Comparison of ENCODE assay signal across 1 cellular context in the genomic region with DNA sequence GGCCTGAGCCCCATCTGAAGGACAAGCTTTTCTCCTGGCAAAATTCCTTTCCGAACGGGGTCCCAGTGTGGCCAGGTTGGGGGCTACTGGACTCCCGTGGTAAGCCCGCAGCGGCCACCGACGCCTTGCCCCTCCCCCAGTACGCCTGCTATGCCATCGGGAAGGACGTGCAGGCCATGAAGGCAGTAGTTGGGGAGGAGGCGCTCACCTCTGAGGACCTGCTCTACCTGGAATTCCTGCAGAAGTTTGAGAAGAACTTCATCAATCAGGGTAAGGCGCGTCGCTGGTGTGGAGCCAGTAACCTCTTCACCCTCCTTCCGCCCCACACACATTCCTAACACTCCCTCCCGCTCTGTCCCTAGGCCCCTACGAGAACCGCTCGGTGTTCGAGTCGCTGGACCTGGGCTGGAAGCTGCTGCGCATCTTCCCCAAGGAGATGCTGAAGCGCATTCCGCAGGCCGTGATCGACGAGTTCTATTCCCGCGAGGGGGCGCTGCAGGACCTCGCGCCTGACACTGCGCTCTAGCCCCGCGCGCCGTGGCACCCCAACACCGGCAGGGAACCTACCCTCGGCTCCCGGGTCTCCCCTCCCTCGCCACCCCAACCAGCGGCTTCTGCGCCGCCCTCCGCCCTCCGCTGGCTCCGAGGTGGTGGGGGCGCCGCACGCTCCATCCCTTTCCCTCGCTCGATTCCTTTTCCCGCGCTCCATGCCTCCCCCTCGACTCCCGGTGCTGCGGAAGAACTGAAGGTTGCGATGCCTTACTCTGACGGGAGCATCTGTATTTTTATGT.
TF ChIP-seq lines count a peak whose summit lies in the region.

No MANE protein-coding gene starts in this region.

TF ChIP-seq in K562, 482 proteins besides CTCF, POLR2A, EP300 and RAD21 (continued from another document):
- TF ChIP-seq, protein P1, sequence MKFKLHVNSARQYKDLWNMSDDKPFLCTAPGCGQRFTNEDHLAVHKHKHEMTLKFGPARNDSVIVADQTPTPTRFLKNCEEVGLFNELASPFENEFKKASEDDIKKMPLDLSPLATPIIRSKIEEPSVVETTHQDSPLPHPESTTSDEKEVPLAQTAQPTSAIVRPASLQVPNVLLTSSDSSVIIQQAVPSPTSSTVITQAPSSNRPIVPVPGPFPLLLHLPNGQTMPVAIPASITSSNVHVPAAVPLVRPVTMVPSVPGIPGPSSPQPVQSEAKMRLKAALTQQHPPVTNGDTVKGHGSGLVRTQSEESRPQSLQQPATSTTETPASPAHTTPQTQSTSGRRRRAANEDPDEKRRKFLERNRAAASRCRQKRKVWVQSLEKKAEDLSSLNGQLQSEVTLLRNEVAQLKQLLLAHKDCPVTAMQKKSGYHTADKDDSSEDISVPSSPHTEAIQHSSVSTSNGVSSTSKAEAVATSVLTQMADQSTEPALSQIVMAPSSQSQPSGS (CRISPR knock-in tag; IDR thresholded peaks at IDR 0.05), result no peak
- TF ChIP-seq, protein P2, sequence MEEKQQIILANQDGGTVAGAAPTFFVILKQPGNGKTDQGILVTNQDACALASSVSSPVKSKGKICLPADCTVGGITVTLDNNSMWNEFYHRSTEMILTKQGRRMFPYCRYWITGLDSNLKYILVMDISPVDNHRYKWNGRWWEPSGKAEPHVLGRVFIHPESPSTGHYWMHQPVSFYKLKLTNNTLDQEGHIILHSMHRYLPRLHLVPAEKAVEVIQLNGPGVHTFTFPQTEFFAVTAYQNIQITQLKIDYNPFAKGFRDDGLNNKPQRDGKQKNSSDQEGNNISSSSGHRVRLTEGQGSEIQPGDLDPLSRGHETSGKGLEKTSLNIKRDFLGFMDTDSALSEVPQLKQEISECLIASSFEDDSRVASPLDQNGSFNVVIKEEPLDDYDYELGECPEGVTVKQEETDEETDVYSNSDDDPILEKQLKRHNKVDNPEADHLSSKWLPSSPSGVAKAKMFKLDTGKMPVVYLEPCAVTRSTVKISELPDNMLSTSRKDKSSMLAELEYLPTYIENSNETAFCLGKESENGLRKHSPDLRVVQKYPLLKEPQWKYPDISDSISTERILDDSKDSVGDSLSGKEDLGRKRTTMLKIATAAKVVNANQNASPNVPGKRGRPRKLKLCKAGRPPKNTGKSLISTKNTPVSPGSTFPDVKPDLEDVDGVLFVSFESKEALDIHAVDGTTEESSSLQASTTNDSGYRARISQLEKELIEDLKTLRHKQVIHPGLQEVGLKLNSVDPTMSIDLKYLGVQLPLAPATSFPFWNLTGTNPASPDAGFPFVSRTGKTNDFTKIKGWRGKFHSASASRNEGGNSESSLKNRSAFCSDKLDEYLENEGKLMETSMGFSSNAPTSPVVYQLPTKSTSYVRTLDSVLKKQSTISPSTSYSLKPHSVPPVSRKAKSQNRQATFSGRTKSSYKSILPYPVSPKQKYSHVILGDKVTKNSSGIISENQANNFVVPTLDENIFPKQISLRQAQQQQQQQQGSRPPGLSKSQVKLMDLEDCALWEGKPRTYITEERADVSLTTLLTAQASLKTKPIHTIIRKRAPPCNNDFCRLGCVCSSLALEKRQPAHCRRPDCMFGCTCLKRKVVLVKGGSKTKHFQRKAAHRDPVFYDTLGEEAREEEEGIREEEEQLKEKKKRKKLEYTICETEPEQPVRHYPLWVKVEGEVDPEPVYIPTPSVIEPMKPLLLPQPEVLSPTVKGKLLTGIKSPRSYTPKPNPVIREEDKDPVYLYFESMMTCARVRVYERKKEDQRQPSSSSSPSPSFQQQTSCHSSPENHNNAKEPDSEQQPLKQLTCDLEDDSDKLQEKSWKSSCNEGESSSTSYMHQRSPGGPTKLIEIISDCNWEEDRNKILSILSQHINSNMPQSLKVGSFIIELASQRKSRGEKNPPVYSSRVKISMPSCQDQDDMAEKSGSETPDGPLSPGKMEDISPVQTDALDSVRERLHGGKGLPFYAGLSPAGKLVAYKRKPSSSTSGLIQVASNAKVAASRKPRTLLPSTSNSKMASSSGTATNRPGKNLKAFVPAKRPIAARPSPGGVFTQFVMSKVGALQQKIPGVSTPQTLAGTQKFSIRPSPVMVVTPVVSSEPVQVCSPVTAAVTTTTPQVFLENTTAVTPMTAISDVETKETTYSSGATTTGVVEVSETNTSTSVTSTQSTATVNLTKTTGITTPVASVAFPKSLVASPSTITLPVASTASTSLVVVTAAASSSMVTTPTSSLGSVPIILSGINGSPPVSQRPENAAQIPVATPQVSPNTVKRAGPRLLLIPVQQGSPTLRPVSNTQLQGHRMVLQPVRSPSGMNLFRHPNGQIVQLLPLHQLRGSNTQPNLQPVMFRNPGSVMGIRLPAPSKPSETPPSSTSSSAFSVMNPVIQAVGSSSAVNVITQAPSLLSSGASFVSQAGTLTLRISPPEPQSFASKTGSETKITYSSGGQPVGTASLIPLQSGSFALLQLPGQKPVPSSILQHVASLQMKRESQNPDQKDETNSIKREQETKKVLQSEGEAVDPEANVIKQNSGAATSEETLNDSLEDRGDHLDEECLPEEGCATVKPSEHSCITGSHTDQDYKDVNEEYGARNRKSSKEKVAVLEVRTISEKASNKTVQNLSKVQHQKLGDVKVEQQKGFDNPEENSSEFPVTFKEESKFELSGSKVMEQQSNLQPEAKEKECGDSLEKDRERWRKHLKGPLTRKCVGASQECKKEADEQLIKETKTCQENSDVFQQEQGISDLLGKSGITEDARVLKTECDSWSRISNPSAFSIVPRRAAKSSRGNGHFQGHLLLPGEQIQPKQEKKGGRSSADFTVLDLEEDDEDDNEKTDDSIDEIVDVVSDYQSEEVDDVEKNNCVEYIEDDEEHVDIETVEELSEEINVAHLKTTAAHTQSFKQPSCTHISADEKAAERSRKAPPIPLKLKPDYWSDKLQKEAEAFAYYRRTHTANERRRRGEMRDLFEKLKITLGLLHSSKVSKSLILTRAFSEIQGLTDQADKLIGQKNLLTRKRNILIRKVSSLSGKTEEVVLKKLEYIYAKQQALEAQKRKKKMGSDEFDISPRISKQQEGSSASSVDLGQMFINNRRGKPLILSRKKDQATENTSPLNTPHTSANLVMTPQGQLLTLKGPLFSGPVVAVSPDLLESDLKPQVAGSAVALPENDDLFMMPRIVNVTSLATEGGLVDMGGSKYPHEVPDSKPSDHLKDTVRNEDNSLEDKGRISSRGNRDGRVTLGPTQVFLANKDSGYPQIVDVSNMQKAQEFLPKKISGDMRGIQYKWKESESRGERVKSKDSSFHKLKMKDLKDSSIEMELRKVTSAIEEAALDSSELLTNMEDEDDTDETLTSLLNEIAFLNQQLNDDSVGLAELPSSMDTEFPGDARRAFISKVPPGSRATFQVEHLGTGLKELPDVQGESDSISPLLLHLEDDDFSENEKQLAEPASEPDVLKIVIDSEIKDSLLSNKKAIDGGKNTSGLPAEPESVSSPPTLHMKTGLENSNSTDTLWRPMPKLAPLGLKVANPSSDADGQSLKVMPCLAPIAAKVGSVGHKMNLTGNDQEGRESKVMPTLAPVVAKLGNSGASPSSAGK (IDR thresholded peaks at IDR 0.05), result peak; percentile 75
- TF ChIP-seq ZKSCAN3 (CRISPR knock-in tag; IDR thresholded peaks at IDR 0.05) (no peak), GABPB2 (CRISPR knock-in tag; conservative IDR thresholded peaks at IDR 0.05) (no peak), RFX1 (IDR thresholded peaks at IDR 0.05) (no peak), ZNF436 (CRISPR knock-in tag; IDR thresholded peaks at IDR 0.05) (no peak)
TF ChIP-seq in K562: peak in this region for 43.
